8 cellular contexts compared by ENCODE assay signal in the genomic region with DNA sequence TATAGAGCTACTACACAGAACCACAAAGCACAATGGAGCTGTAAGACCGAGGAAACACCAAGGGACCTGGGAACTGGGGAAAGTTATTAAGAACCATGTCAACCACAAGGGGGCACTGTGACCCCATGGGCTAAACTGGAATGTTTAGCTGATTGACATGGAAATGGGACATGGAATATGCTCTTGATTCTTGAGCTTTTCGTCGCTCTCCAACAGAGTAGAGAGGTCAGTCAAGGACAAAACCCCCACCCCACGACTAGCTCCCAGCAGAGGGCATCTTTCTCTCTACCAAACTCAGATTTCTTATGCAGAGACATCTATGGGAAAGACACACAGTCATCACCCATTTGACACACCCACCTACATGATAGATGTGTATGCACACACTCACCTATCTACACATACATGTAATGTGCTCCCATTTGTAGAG. TPM values are rescaled to one million over a fixed set of nuclear protein-coding genes. Genes with fewer than 3 reads are reported as not detected.
DNase-seq lines count a peak whose midpoint lies in the region; ATAC-seq, FAIRE-seq and TF ChIP-seq lines count a peak whose summit lies in the region.

No MANE protein-coding gene starts in this region.

- no peaks in the 10 kb centered on the region for H3K9me1 ChIP-seq in endothelial cell of umbilical vein (replicated peaks; ENCODE audit: control insufficient read depth, extremely low read depth, insufficient read depth, low read length)

- no peak for TF ChIP-seq POLR2A in endothelial cell of umbilical vein (IDR thresholded peaks at IDR 0.05; ENCODE audit: low read depth, low read length)

- CTCF ChIA-PET in endothelial cell of umbilical vein (lab: Charles Lee): interaction anchor here (0.6 to 7.4 kb wide), 51 partner anchors 9 to 542 kb away, joined by 3 to 310 read pairs (median 6); a partner anchor contains a TSS

- peaks cover 21% of the 10 kb centered on the region for H3K27me3 ChIP-seq in DOHH2 (ENCODE audit: control insufficient read depth, low read length)
- peaks cover 5% of the 10 kb centered on the region; the same call in 1 of the 2 replicates for H3K27me3 ChIP-seq in OCI-LY1 (ENCODE audit: insufficient read depth, low read length)
- peaks cover 19 to 23% of the 10 kb centered on the region in 2 experiments for H3K27me3 ChIP-seq in endothelial cell of umbilical vein (ENCODE audit: control insufficient read depth in 2 of 2, insufficient read depth in 2 of 2, low read length in 2 of 2)

- H3K4me1 ChIP-seq in DOHH2 (ENCODE audit: control insufficient read depth, low read length) (no peaks in the 10 kb centered on the region), OCI-LY1 (ENCODE audit: insufficient read depth, low read length, severe bottlenecking) (no peaks in the 10 kb centered on the region), endothelial cell of umbilical vein (ENCODE audit: control insufficient read depth, extremely low read depth, insufficient read depth, low read length) (no peaks in the 10 kb centered on the region), mucosa of descending colon (ENCODE audit: low read depth) (no peaks in the 10 kb centered on the region)

- intact Hi-C loops in endothelial cell of umbilical vein (cut with micrococcal nuclease) (loop anchor here (1.0 kb wide), 4 partner anchors 26 to 90 kb away; no protein-coding TSS in a partner anchor), mucosa of descending colon (cut with DNase I, micrococcal nuclease) (loop anchor here in 1 of 2 donors (10.0 kb wide), 1 partner anchor 80 kb away; a partner anchor contains a TSS)

- no peak overlapping the region for H2AFZ ChIP-seq in OCI-LY1 (ENCODE audit: low read length)
- no peak overlapping the region for H2AFZ ChIP-seq in endothelial cell of umbilical vein (ENCODE audit: low read depth, low read length)

- H3K9me2 ChIP-seq in DOHH2 (replicated peaks; ENCODE audit: control insufficient read depth, low read length) (no peaks in the 10 kb centered on the region), OCI-LY1 (ENCODE audit: low read depth, low read length) (no peaks in the 10 kb centered on the region)

- no peak overlapping the region for H3K9ac ChIP-seq in OCI-LY1 (ENCODE audit: low read length)
- no peak overlapping the region for H3K9ac ChIP-seq in endothelial cell of umbilical vein (replicated peaks; ENCODE audit: extremely low read depth, insufficient read depth, low read length)

- H3K27ac ChIP-seq in DOHH2 (ENCODE audit: low read depth, low read length): no peak overlapping the region
- H3K27ac ChIP-seq in OCI-LY1 (ENCODE audit: low read depth, low read length, poor library complexity, severe bottlenecking): no peak overlapping the region
- no peak overlapping the region for H3K27ac ChIP-seq in endothelial cell of umbilical vein (ENCODE audit: insufficient read depth, low read depth, low read length)

- dilution Hi-C loops in endothelial cell of umbilical vein (cut with MboI; ENCODE audit: extremely low pct_ligation_motif_present, low sequenced_read_pairs): no loop called here

- BruUV-seq in endothelial cell of umbilical vein (replicated peaks; lab: Mats Ljungman, UMichigan): no TSS peak

- peak; percentile 97 for FAIRE-seq in endothelial cell of umbilical vein (lab: Jason Lieb, UNC)

- H3F3A ChIP-seq in DOHH2 (ENCODE audit: control insufficient read depth, insufficient read depth): no peaks in the 10 kb centered on the region
- H3F3A ChIP-seq in OCI-LY1 (ENCODE audit: insufficient read depth, low read length): no peaks in the 10 kb centered on the region

- POLR2A ChIA-PET in endothelial cell of umbilical vein (lab: Charles Lee): interaction anchor here (1.0 kb wide), 1 partner anchor 90 kb away, joined by 3 read pairs; no protein-coding TSS in a partner anchor

- no peak overlapping the region for H3K4me2 ChIP-seq in DOHH2 (ENCODE audit: low read length)
- H3K4me2 ChIP-seq in OCI-LY1 (ENCODE audit: low read length): no peak overlapping the region
- no peak overlapping the region for H3K4me2 ChIP-seq in endothelial cell of umbilical vein (ENCODE audit: insufficient read depth, low read length)

- ATAC-seq in mucosa of descending colon (peak; percentile 93), HG03097 (IDR thresholded peaks at IDR 0.05; ENCODE audit: low FRiP score, unreplicated experiment) (no peak)

- no peaks in the 10 kb centered on the region for H3K79me2 ChIP-seq in DOHH2 (ENCODE audit: control insufficient read depth, low read length)
- no peaks in the 10 kb centered on the region for H3K79me2 ChIP-seq in OCI-LY1 (ENCODE audit: insufficient read depth, low read length)
- no peaks in the 10 kb centered on the region for H3K79me2 ChIP-seq in endothelial cell of umbilical vein (ENCODE audit: control insufficient read depth, insufficient read depth, low read length)

- H3K4me3 ChIP-seq in DOHH2 (ENCODE audit: low read length) (no peak overlapping the region), OCI-LY1 (ENCODE audit: low read depth, low read length, poor library complexity, severe bottlenecking) (no peak overlapping the region), endothelial cell of umbilical vein (replicated peaks in 1 of 3; ENCODE audit: insufficient read depth in 1 of 3, low read depth in 1 of 3, low read length in 3 of 3) (no peak overlapping the region), mucosa of descending colon (no peak overlapping the region)

- H3K36me3 ChIP-seq in DOHH2 (ENCODE audit: control insufficient read depth, low read length): no peaks in the 10 kb centered on the region
- no peaks in the 10 kb centered on the region for H3K36me3 ChIP-seq in OCI-LY1 (ENCODE audit: insufficient read depth, low read length)
- no peaks in the 10 kb centered on the region for H3K36me3 ChIP-seq in endothelial cell of umbilical vein (ENCODE audit: control insufficient read depth in 2 of 2, extremely low read depth in 1 of 2, insufficient read depth in 2 of 2, low read length in 2 of 2)
- H3K36me3 ChIP-seq in mucosa of descending colon (ENCODE audit: low read depth): no peaks in the 10 kb centered on the region

- DNase-seq in HuH-7 (ENCODE audit: low spot score) (peak; percentile 74), endothelial cell of umbilical vein (ENCODE audit: low read depth, low spot score) (peak; percentile 83), mucosa of descending colon (peak in 2 of 3 donors; percentile 80 to 96)
- DNase-seq in activated CD8-positive, alpha-beta memory T cell treated with anti-CD3 and anti-CD28 coated beads, Interleukin-2, amount 50 U/mL, for 1 hour (ENCODE audit: extremely low read depth): peak; percentile 51
- DNase-seq in stimulated activated CD8-positive, alpha-beta memory T cell treated with anti-CD3 and anti-CD28 coated beads, Interleukin-4, amount 100 ng/mL, for 1 hour (ENCODE audit: low read depth in 2 of 2, low spot score in 1 of 2): peak; percentile 69 to 70

- no peaks in the 10 kb centered on the region for H3K9me3 ChIP-seq in DOHH2 (ENCODE audit: control insufficient read depth, insufficient read depth, low read length)
- H3K9me3 ChIP-seq in OCI-LY1 (ENCODE audit: low read length): no peaks in the 10 kb centered on the region
- no peaks in the 10 kb centered on the region for H3K9me3 ChIP-seq in endothelial cell of umbilical vein (replicated peaks; ENCODE audit: control insufficient read depth, insufficient read depth, low read length)
- no peaks in the 10 kb centered on the region for H3K9me3 ChIP-seq in mucosa of descending colon

- no peaks in the 10 kb centered on the region for H4K20me1 ChIP-seq in DOHH2 (ENCODE audit: control insufficient read depth, insufficient read depth, low read depth, low read length)
- H4K20me1 ChIP-seq in OCI-LY1 (ENCODE audit: insufficient read depth, low read length): no peaks in the 10 kb centered on the region
- no peaks in the 10 kb centered on the region for H4K20me1 ChIP-seq in endothelial cell of umbilical vein (replicated peaks; ENCODE audit: control insufficient read depth, extremely low read depth, insufficient read depth, low read length)

- TF ChIP-seq CTCF in DOHH2 (IDR thresholded peaks at IDR 0.05; ENCODE audit: low read depth, low read length, poor library complexity, severe bottlenecking) (peak; percentile 90), OCI-LY1 (IDR thresholded peaks at IDR 0.05; ENCODE audit: low read length) (peak; percentile 94), endothelial cell of umbilical vein (IDR thresholded peaks at IDR 0.05; ENCODE audit: extremely low read depth in 1 of 2, insufficient read depth in 1 of 2, low read depth in 1 of 2, low read length in 2 of 2) (peak; percentile 77 to 78), mucosa of descending colon (IDR thresholded peaks at IDR 0.05) (peak; percentile 75)

RNA-seq across cellular contexts. Expression of a gene that starts 10.1 kb away (rescaled TPM):
- total RNA-seq in endothelial cell of umbilical vein (not detected in 2 replicates), mucosa of descending colon (100 to 1,000 TPM; 156 to 212 (median 188) TPM)
- 0.37 and 0.54 TPM in 2 replicates for polyA plus RNA-seq in endothelial cell of umbilical vein
- 0.13 and 0.51 TPM in 2 replicates for polyA plus RNA-seq in endothelial cell of umbilical vein (2011; cell fraction: cytosol; rRNA removed)
- 0.99 and 1.0 TPM in 2 replicates for polyA plus RNA-seq in endothelial cell of umbilical vein (2011; cell fraction: nucleus; rRNA removed)
- 0.31 TPM in 1 of 2 replicates, not detected in the other for polyA plus RNA-seq in endothelial cell of umbilical vein (2012)
- 1.1 and 4.5 TPM in 2 replicates for polyA minus RNA-seq in endothelial cell of umbilical vein
- polyA minus RNA-seq in endothelial cell of umbilical vein (2011; cell fraction: cytosol; rRNA and poly(A)+ RNA removed): 1.5 TPM
- polyA minus RNA-seq in endothelial cell of umbilical vein (2011; cell fraction: nucleus; rRNA and poly(A)+ RNA removed): 0.91 TPM in 1 of 2 replicates, not detected in the other

RNA-seq across cellular contexts. Expression of a gene that starts 15.2 kb away (rescaled TPM):
- total RNA-seq in endothelial cell of umbilical vein (not detected in 2 replicates), mucosa of descending colon (1 to 10 TPM in 1 of 3 donors, under 1 TPM in 1, not detected in 1; 0.58 to 2.3 TPM)
- not detected in 2 replicates for polyA plus RNA-seq in endothelial cell of umbilical vein
- polyA plus RNA-seq in endothelial cell of umbilical vein (2011; cell fraction: cytosol; rRNA removed): not detected in 2 replicates
- not detected in 2 replicates for polyA plus RNA-seq in endothelial cell of umbilical vein (2011; cell fraction: nucleus; rRNA removed)
- not detected in 2 replicates for polyA plus RNA-seq in endothelial cell of umbilical vein (2012)
- not detected in 2 replicates for polyA minus RNA-seq in endothelial cell of umbilical vein
- polyA minus RNA-seq in endothelial cell of umbilical vein (2011; cell fraction: cytosol; rRNA and poly(A)+ RNA removed): not detected
- not detected in 2 replicates for polyA minus RNA-seq in endothelial cell of umbilical vein (2011; cell fraction: nucleus; rRNA and poly(A)+ RNA removed)

RNA-seq across cellular contexts. Expression of a gene that starts 15.7 kb away (rescaled TPM):
- total RNA-seq in endothelial cell of umbilical vein (not detected in 2 replicates), mucosa of descending colon (1 to 10 TPM in 2 of 3 donors, under 1 TPM in 1; 0.28 to 4.9 (median 2.0) TPM)
- polyA plus RNA-seq in endothelial cell of umbilical vein: 0.06 TPM in 1 of 2 replicates, not detected in the other
- polyA plus RNA-seq in endothelial cell of umbilical vein (2011; cell fraction: cytosol; rRNA removed): not detected in 2 replicates
- 0.16 TPM in 1 of 2 replicates, not detected in the other for polyA plus RNA-seq in endothelial cell of umbilical vein (2011; cell fraction: nucleus; rRNA removed)
- not detected in 2 replicates for polyA plus RNA-seq in endothelial cell of umbilical vein (2012)
- not detected in 2 replicates for polyA minus RNA-seq in endothelial cell of umbilical vein
- polyA minus RNA-seq in endothelial cell of umbilical vein (2011; cell fraction: cytosol; rRNA and poly(A)+ RNA removed): not detected
- polyA minus RNA-seq in endothelial cell of umbilical vein (2011; cell fraction: nucleus; rRNA and poly(A)+ RNA removed): not detected in 2 replicates

RNA-seq across cellular contexts. Expression of a gene that starts 19.8 kb away (rescaled TPM):
- total RNA-seq in endothelial cell of umbilical vein (not detected in 2 replicates), mucosa of descending colon (not detected)
- polyA plus RNA-seq in endothelial cell of umbilical vein: not detected in 2 replicates
- polyA plus RNA-seq in endothelial cell of umbilical vein (2011; cell fraction: cytosol; rRNA removed): not detected in 2 replicates
- polyA plus RNA-seq in endothelial cell of umbilical vein (2011; cell fraction: nucleus; rRNA removed): 0.08 TPM in 1 of 2 replicates, not detected in the other
- not detected in 2 replicates for polyA plus RNA-seq in endothelial cell of umbilical vein (2012)
- not detected in 2 replicates for polyA minus RNA-seq in endothelial cell of umbilical vein
- not detected for polyA minus RNA-seq in endothelial cell of umbilical vein (2011; cell fraction: cytosol; rRNA and poly(A)+ RNA removed)
- polyA minus RNA-seq in endothelial cell of umbilical vein (2011; cell fraction: nucleus; rRNA and poly(A)+ RNA removed): not detected in 2 replicates

RNA-seq across cellular contexts. Expression of a gene that starts 25.0 kb away (rescaled TPM):
- total RNA-seq in endothelial cell of umbilical vein: 50.2 and 60.6 TPM in 2 replicates
- polyA plus RNA-seq in endothelial cell of umbilical vein: 81.5 and 90.6 TPM in 2 replicates
- 41.3 and 44.6 TPM in 2 replicates for polyA plus RNA-seq in endothelial cell of umbilical vein (2011; cell fraction: cytosol; rRNA removed)
- 378 and 434 TPM in 2 replicates for polyA plus RNA-seq in endothelial cell of umbilical vein (2011; cell fraction: nucleus; rRNA removed)
- polyA plus RNA-seq in endothelial cell of umbilical vein (2012): 30.0 and 35.7 TPM in 2 replicates
- 32.7 and 37.7 TPM in 2 replicates for polyA minus RNA-seq in endothelial cell of umbilical vein
- 30.7 TPM for polyA minus RNA-seq in endothelial cell of umbilical vein (2011; cell fraction: cytosol; rRNA and poly(A)+ RNA removed)
- 41.1 and 57.8 TPM in 2 replicates for polyA minus RNA-seq in endothelial cell of umbilical vein (2011; cell fraction: nucleus; rRNA and poly(A)+ RNA removed)
- 10 to 100 TPM; 61.1 to 87.3 (median 73.1) TPM for total RNA-seq in mucosa of descending colon

Comparison
In these comparisons a context has a peak if more than half of its experiments do, and no peak if none do; other contexts are left out.
1. RNA of a gene that starts 10.1 kb away (total RNA-seq): 156 to 212 TPM in mucosa of descending colon; not detected in endothelial cell of umbilical vein; every median in the first group is over 100 times any median in the second.
2. Peak in every context shown above with its lines, with median percentiles within 50 percentile points of each other: CTCF ChIP-seq and DNase-seq.